8 cellular contexts compared by ENCODE assay signal in genomic region chr20:45229264-45230056, GRCh38. TPM values are rescaled to one million over a fixed set of nuclear protein-coding genes. Genes with fewer than 3 reads are reported as not detected.
DNase-seq lines count a peak whose midpoint lies in the region; ATAC-seq, FAIRE-seq and TF ChIP-seq lines count a peak whose summit lies in the region.

No MANE protein-coding gene starts in this region.

- no peak overlapping the region for H3K27ac ChIP-seq in SU-DHL-6 (ENCODE audit: low read depth, low read length)

- no peak overlapping the region for H3K9ac ChIP-seq in SU-DHL-6 (ENCODE audit: low read length)

- no peaks in the 10 kb centered on the region for H3K79me2 ChIP-seq in SU-DHL-6 (ENCODE audit: insufficient read depth, low read length)

- H3K9me3 ChIP-seq in SU-DHL-6 (ENCODE audit: insufficient read depth, low read length), result no peaks in the 10 kb centered on the region

- no peak for TF ChIP-seq POLR2A in H54 (IDR thresholded peaks at IDR 0.05; ENCODE audit: low read depth, low read length)

- H3K36me3 ChIP-seq in BJ (ENCODE audit: control insufficient read depth, insufficient read depth, low read length) (no peaks in the 10 kb centered on the region), SU-DHL-6 (ENCODE audit: low read length) (no peaks in the 10 kb centered on the region)

- H3K9me2 ChIP-seq in SU-DHL-6 (replicated peaks; ENCODE audit: insufficient read depth, low read length), result no peaks in the 10 kb centered on the region

- POLR2A ChIA-PET in BJ (lab: Charles Lee), result no interaction called here

- peak overlapping the region; percentile 16 for H3K4me2 ChIP-seq in SU-DHL-6 (ENCODE audit: low read depth, low read length, poor library complexity, severe bottlenecking)

- H3F3A ChIP-seq in SU-DHL-6 (ENCODE audit: insufficient read depth), result no peaks in the 10 kb centered on the region

- CTCF ChIA-PET in BJ (lab: Yijun Ruan, JAX), result interaction anchor here (0.6 to 1.1 kb wide), 2 partner anchors 9 to 83 kb away, joined by 3 to 4 read pairs; no protein-coding TSS in a partner anchor

- DNase-seq in BJ (ENCODE audit: low read depth), result no peak
- peak; percentile 33 for DNase-seq in H54 (ENCODE audit: insufficient read length, low spot score)
- peak; percentile 39 to 56 (median 47) for DNase-seq in stimulated activated CD4-positive, alpha-beta T cell treated with anti-CD3 and anti-CD28 coated beads, TNF-alpha, amount 100 ng/mL, for 48 hours (ENCODE audit: low read depth in 3 of 3)

- H3K27me3 ChIP-seq in BJ (ENCODE audit: control insufficient read depth, insufficient read depth, low read length) (no peaks in the 10 kb centered on the region; the same call in 1 of the 2 replicates), SU-DHL-6 (ENCODE audit: low read length) (no peaks in the 10 kb centered on the region)

- H3K4me3 ChIP-seq in BJ (ENCODE audit: low read depth, low read length), result no peak overlapping the region
- H3K4me3 ChIP-seq in SU-DHL-6 (ENCODE audit: insufficient read depth, low read length, poor library complexity, severe bottlenecking), result no peak overlapping the region

- TF ChIP-seq CTCF in BJ (IDR thresholded peaks at IDR 0.05; ENCODE audit: insufficient read depth, low read depth, low read length), result peak; percentile 54
- TF ChIP-seq CTCF in SU-DHL-6 (IDR thresholded peaks at IDR 0.05; ENCODE audit: insufficient read depth, low read length, poor library complexity, severe bottlenecking), result peak; percentile 55

- peak overlapping the region; percentile 85 for H2AFZ ChIP-seq in SU-DHL-6 (ENCODE audit: low read depth, low read length, severe bottlenecking)

- no peaks in the 10 kb centered on the region for H4K20me1 ChIP-seq in SU-DHL-6 (ENCODE audit: low read depth, low read length)

- FAIRE-seq in H54 (lab: Jason Lieb, UNC), result no peak

- ATAC-seq in esophagus mucosa (peak; percentile 91), GM19463 (IDR thresholded peaks at IDR 0.05; ENCODE audit: unreplicated experiment) (no peak), GM18867 (IDR thresholded peaks at IDR 0.05; ENCODE audit: unreplicated experiment) (no peak), GM18502 (IDR thresholded peaks at IDR 0.05; ENCODE audit: poor library complexity, unreplicated experiment) (no peak)

RNA-seq across cellular contexts. Expression of gene SEMG2, which starts 8.3 kb away (rescaled TPM):
- polyA plus RNA-seq in BJ (2011; rRNA removed), result not detected in 2 replicates
- polyA minus RNA-seq in BJ (2011; rRNA and poly(A)+ RNA removed), result not detected in 2 replicates
- not detected for total RNA-seq in esophagus mucosa

RNA-seq across cellular contexts. Expression of gene SEMG1, which starts 22.6 kb away (rescaled TPM):
- not detected in 2 replicates for polyA plus RNA-seq in BJ (2011; rRNA removed)
- not detected in 2 replicates for polyA minus RNA-seq in BJ (2011; rRNA and poly(A)+ RNA removed)
- total RNA-seq in esophagus mucosa, result not detected

RNA-seq across cellular contexts. Expression of gene SLPI, which starts 24.9 kb away (rescaled TPM):
- polyA plus RNA-seq in BJ (2011; rRNA removed), result 0.21 TPM in 1 of 2 replicates, not detected in the other
- not detected in 2 replicates for polyA minus RNA-seq in BJ (2011; rRNA and poly(A)+ RNA removed)
- total RNA-seq in esophagus mucosa, result 864 TPM

RNA-seq across cellular contexts. Expression of gene PI3, which starts 54.8 kb away (rescaled TPM):
- not detected in 2 replicates for polyA plus RNA-seq in BJ (2011; rRNA removed)
- not detected in 2 replicates for polyA minus RNA-seq in BJ (2011; rRNA and poly(A)+ RNA removed)
- total RNA-seq in esophagus mucosa, result 1,694 TPM
